Comparison of ENCODE assay signal across 18 cellular contexts in genomic region chr4:82447886-82448285, GRCh38.
"Had no signal": no experiment of that assay in that cellular context is flagged by ENCODE, and none has a peak within 500 bp of the region (broad histone marks: within the 10 kb centered on the region; RNA-seq: fewer than 3 reads in every experiment).

No MANE protein-coding gene starts in this region.

- H3K9me2 ChIP-seq: SK-N-SH had no signal

- H3K27me3 ChIP-seq: body of pancreas, dorsolateral prefrontal cortex, right atrium auricular region, testis, upper lobe of left lung had no signal

- ATAC-seq: activated CD4-positive, CD25-positive, alpha-beta regulatory T cell treated with anti-CD3 and anti-CD28 coated beads, Interleukin-2, amount 50 U/mL, for 24 hours; body of pancreas had no signal

- DNase-seq: activated naive CD4-positive, alpha-beta T cell treated with anti-CD3 and anti-CD28 coated beads, Interleukin-2, amount 50 U/mL, for 16 hours; amniotic stem cell; body of pancreas; dorsolateral prefrontal cortex; erythroblast; foreskin melanocyte; glutamatergic neuron; left ventricle myocardium inferior; mammary epithelial cell; Right ventricle myocardium superior; SK-N-SH; stimulated activated CD4-positive, alpha-beta T cell treated with anti-CD3 and anti-CD28 coated beads, Interleukin-2, amount 100 ng/mL, for 24 hours; T1000; testis; upper lobe of left lung had no signal

- H3K27ac Mint-ChIP-seq: progenitor cell of endocrine pancreas had no signal

- H3K4me1 ChIP-seq: body of pancreas, left ventricle myocardium inferior, right atrium auricular region, testis, upper lobe of left lung had no signal

- H3K27ac ChIP-seq: body of pancreas, dorsolateral prefrontal cortex, left ventricle myocardium inferior, right atrium auricular region, testis, upper lobe of left lung had no signal

- H3K27me3 Mint-ChIP-seq: progenitor cell of endocrine pancreas had no signal

- H3K9me3 ChIP-seq: body of pancreas, left ventricle myocardium inferior, right atrium auricular region, SK-N-SH, testis, upper lobe of left lung had no signal

- H3K4me2 ChIP-seq: SK-N-SH had no signal

- H3K4me3 ChIP-seq: body of pancreas, dorsolateral prefrontal cortex, left ventricle myocardium inferior, right atrium auricular region, testis, upper lobe of left lung had no signal
